Comparison of ENCODE assay signal across 8 cellular contexts in the genomic region with DNA sequence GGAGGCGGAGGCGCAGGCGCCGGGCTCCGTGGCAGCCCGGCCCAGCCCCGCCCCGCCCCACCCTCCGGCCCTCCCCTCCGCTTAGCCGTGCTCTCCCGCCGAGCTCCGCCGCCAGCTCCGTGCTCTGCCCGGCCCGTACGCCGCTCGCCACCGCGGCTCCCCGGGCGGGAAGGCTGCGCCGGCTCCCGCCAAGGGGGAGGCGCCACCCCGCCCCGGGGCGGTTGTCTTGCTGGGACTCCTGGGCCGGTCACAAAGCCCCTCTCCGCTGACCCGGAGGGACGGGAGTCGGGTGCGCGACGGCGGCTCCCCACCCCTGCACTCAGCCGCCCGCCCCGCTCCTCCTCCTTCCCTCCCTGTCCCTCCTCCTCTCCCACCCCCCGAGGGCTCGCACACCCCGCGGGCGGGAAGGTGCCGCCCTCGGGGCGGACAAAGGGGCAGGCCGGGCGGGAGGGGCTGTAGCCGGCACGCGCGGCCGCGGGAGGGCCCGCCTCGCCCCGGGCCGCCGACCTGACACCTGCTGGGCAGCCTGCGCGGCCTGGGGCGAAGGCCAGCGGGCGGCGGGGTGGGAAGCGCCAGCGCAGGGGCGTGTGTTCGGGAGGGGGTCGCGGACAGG. TPM values are rescaled to one million over a fixed set of nuclear protein-coding genes. Genes with fewer than 3 reads are reported as not detected.
DNase-seq lines count a peak whose midpoint lies in the region; ATAC-seq, FAIRE-seq and TF ChIP-seq lines count a peak whose summit lies in the region.

No MANE protein-coding gene starts in this region.

- H3K9me3 Mint-ChIP-seq in activated CD4-positive, alpha-beta memory T cell treated with anti-CD3 and anti-CD28 coated beads, Interleukin-2, amount 10 ng/mL, durations not matched to agents 7 days and 5 days = no peaks in the 10 kb centered on the region
- H3K9me3 Mint-ChIP-seq in CD4-positive, alpha-beta memory T cell = peaks cover 0 to 35% (median 17%) of the 10 kb centered on the region in 8 donors

- FAIRE-seq in GM18507 (lab: Jason Lieb, UNC) = peak; percentile 15

- peak; percentile 80 for ATAC-seq in HG02840 (IDR thresholded peaks at IDR 0.05; ENCODE audit: low FRiP score, unreplicated experiment)

- H3K4me2 ChIP-seq in skeletal muscle satellite cell (ENCODE audit: low read length) = peak overlapping the region; percentile 76

- intact Hi-C loops in left ventricle myocardium inferior (cut with micrococcal nuclease) = no loop called here
- intact Hi-C loops in CD4-positive, alpha-beta memory T cell (cut with micrococcal nuclease) = no loop called here

- no peak for TF ChIP-seq CTCF in left ventricle myocardium inferior (IDR thresholded peaks at IDR 0.05; ENCODE audit: borderline replicate concordance)

- H3K4me3 ChIP-seq in left ventricle myocardium inferior (peak overlapping the region; percentile 65), skeletal muscle satellite cell (ENCODE audit: low read length) (peak overlapping the region; percentile 55)
- H3K4me3 ChIP-seq in CD4-positive, alpha-beta memory T cell (ENCODE audit: low read length in 2 of 2) = no peak overlapping the region

- H3K27me3 ChIP-seq in left ventricle myocardium inferior (ENCODE audit: low read depth) = peaks cover 99% of the 10 kb centered on the region
- peaks cover 54% of the 10 kb centered on the region for H3K27me3 ChIP-seq in skeletal muscle satellite cell (ENCODE audit: control insufficient read depth, insufficient read depth, low read length)
- H3K27me3 ChIP-seq in CD4-positive, alpha-beta memory T cell (ENCODE audit: insufficient read depth, low read length) = peaks cover 41% of the 10 kb centered on the region

- H3K36me3 Mint-ChIP-seq in activated CD4-positive, alpha-beta memory T cell treated with anti-CD3 and anti-CD28 coated beads, Interleukin-2, amount 10 ng/mL, durations not matched to agents 7 days and 5 days (ENCODE audit: low read depth) = peaks cover 8% of the 10 kb centered on the region
- H3K36me3 Mint-ChIP-seq in CD4-positive, alpha-beta memory T cell = peaks cover 0 to 4% of the 10 kb centered on the region in 2 donors

- POLR2A ChIA-PET in activated CD4-positive, alpha-beta memory T cell treated with anti-CD3 and anti-CD28 coated beads, Interleukin-2, amount 10 ng/mL, durations not matched to agents 7 days and 5 days (lab: Charles Lee) = no interaction called here
- POLR2A ChIA-PET in CD4-positive, alpha-beta memory T cell (lab: Charles Lee; ENCODE audit: partially characterized antibody) = no interaction called here

- H3K27me3 Mint-ChIP-seq in activated CD4-positive, alpha-beta memory T cell treated with anti-CD3 and anti-CD28 coated beads, Interleukin-2, amount 10 ng/mL, durations not matched to agents 7 days and 5 days = peaks cover 57% of the 10 kb centered on the region
- H3K27me3 Mint-ChIP-seq in CD4-positive, alpha-beta memory T cell = peaks cover 36 to 51% of the 10 kb centered on the region in 2 donors

- DNase-seq in AG08396 (ENCODE audit: low spot score) = peak; percentile 89
- peak; percentile 67 for DNase-seq in GM18507 (ENCODE audit: extremely low spot score, insufficient read length, low read depth)
- peak; percentile 40 for DNase-seq in NCI-H128 (lab: John Stamatoyannopoulos, UW; ENCODE audit: unreplicated experiment)
- DNase-seq in activated CD4-positive, alpha-beta memory T cell treated with anti-CD3 and anti-CD28 coated beads, Interleukin-2, amount 10 ng/mL, durations not matched to agents 7 days and 5 days = peak; percentile 32
- DNase-seq in left ventricle myocardium inferior = no peak
- DNase-seq in CD4-positive, alpha-beta memory T cell = no peak

- H3K9ac ChIP-seq in skeletal muscle satellite cell (ENCODE audit: low read depth, low read length) = no peak overlapping the region

- H3K27ac Mint-ChIP-seq in activated CD4-positive, alpha-beta memory T cell treated with anti-CD3 and anti-CD28 coated beads, Interleukin-2, amount 10 ng/mL, durations not matched to agents 7 days and 5 days = no peak overlapping the region
- H3K27ac Mint-ChIP-seq in CD4-positive, alpha-beta memory T cell = no peak overlapping the region

- H3K9me3 ChIP-seq in left ventricle myocardium inferior (replicated peaks) (no peaks in the 10 kb centered on the region), skeletal muscle satellite cell (replicated peaks; ENCODE audit: low read length) (no peaks in the 10 kb centered on the region)
- H3K9me3 ChIP-seq in CD4-positive, alpha-beta memory T cell (ENCODE audit: control insufficient read depth in 1 of 2, low read length in 2 of 2) = no peaks in the 10 kb centered on the region

- no peak overlapping the region for H3K27ac ChIP-seq in left ventricle myocardium inferior (replicated peaks)
- H3K27ac ChIP-seq in CD4-positive, alpha-beta memory T cell (ENCODE audit: low read depth, low read length) = no peak overlapping the region

- CTCF ChIA-PET in activated CD4-positive, alpha-beta memory T cell treated with anti-CD3 and anti-CD28 coated beads, Interleukin-2, amount 10 ng/mL, durations not matched to agents 7 days and 5 days (lab: Charles Lee) = interaction anchor here (1.0 kb wide), 1 partner anchor 12 kb away, joined by 4 read pairs; a partner anchor contains a TSS
- CTCF ChIA-PET in CD4-positive, alpha-beta memory T cell (lab: Charles Lee; ENCODE audit: partially characterized antibody) = no interaction called here

- H3K4me3 Mint-ChIP-seq in activated CD4-positive, alpha-beta memory T cell treated with anti-CD3 and anti-CD28 coated beads, Interleukin-2, amount 10 ng/mL, durations not matched to agents 7 days and 5 days = no peak overlapping the region
- H3K4me3 Mint-ChIP-seq in CD4-positive, alpha-beta memory T cell = peak overlapping the region in 2 of 8 donors; percentile 59 to 80

- H3K4me1 ChIP-seq in left ventricle myocardium inferior (peaks cover 20% of the 10 kb centered on the region), skeletal muscle satellite cell (ENCODE audit: control insufficient read depth, insufficient read depth, low read length) (no peaks in the 10 kb centered on the region)
- H3K4me1 ChIP-seq in CD4-positive, alpha-beta memory T cell (ENCODE audit: insufficient read depth, low read length) = peaks cover 15% of the 10 kb centered on the region

- no peaks in the 10 kb centered on the region for H3K36me3 ChIP-seq in left ventricle myocardium inferior
- no peaks in the 10 kb centered on the region for H3K36me3 ChIP-seq in skeletal muscle satellite cell (ENCODE audit: insufficient read depth, low read length)
- H3K36me3 ChIP-seq in CD4-positive, alpha-beta memory T cell (ENCODE audit: insufficient read depth, low read length) = no peaks in the 10 kb centered on the region

- H3K4me1 Mint-ChIP-seq in activated CD4-positive, alpha-beta memory T cell treated with anti-CD3 and anti-CD28 coated beads, Interleukin-2, amount 10 ng/mL, durations not matched to agents 7 days and 5 days = peaks cover 20% of the 10 kb centered on the region
- peaks cover 8 to 22% (median 15%) of the 10 kb centered on the region in 4 donors for H3K4me1 Mint-ChIP-seq in CD4-positive, alpha-beta memory T cell

RNA-seq across cellular contexts. Expression of a gene that starts 11.5 kb away (rescaled TPM):
- not detected for total RNA-seq in activated CD4-positive, alpha-beta memory T cell treated with anti-CD3 and anti-CD28 coated beads, Interleukin-2, amount 10 ng/mL, durations not matched to agents 7 days and 5 days
- total RNA-seq in left ventricle myocardium inferior = not detected
- total RNA-seq in skeletal muscle satellite cell (2012; rRNA removed) = not detected in 2 replicates
- not detected for total RNA-seq in CD4-positive, alpha-beta memory T cell
- polyA plus RNA-seq in CD4-positive, alpha-beta memory T cell = not detected

Comparison
In these comparisons a context has a peak if more than half of its experiments do, and no peak if none do; other contexts are left out.
1. DNase-seq: peak in AG08396 (single experiment), GM18507 (single experiment), NCI-H128 (single experiment) and activated CD4-positive, alpha-beta memory T cell treated with anti-CD3 and anti-CD28 coated beads, Interleukin-2, amount 10 ng/mL, durations not matched to agents 7 days and 5 days (single experiment); none in left ventricle myocardium inferior (single experiment) and CD4-positive, alpha-beta memory T cell (0 of 5).
2. H3K4me3 ChIP-seq: peak in left ventricle myocardium inferior (single experiment) and skeletal muscle satellite cell (single experiment); none in CD4-positive, alpha-beta memory T cell (0 of 2).